ENCODE assay signal across 1 cellular context in the genomic region with DNA sequence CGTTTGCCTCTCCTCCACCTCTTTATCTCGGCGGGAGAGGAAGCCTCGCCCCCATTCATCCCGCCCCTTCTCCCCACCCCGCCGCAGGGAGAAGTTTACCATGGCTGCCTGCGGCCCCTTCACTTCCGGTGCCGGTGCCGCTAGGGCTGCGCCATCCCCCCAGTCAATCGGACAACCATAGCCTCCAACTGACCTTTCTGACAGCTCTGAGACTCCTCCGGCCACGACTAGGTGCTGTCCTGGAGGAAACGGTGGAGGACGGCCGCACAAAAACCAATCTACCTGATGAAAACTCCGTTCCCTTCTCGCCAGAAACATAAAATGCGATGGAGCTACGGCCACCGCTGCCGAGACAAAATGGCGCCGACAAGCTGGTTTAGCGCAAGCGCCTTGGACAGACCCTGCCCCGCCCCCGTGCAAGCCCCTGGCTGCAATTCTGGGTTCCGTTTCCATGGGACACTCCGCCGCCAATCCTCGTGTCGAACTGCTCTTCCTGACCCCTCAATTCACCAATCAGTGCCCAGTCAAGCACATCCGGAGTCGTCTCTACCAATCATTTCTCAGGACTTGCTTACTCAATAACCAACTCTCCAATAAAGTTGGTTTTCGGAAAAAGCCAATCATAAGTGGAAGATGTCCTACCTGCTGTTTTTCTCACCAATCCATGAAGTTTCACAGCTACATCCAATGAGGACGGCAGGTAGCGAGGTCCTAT.
TF ChIP-seq lines count a peak whose summit lies in the region.

No MANE protein-coding gene starts in this region.

TF ChIP-seq in GM12878, 131 proteins besides CTCF, POLR2A, EP300 and RAD21 (continued from another document and continues in another):
- TF ChIP-seq, protein P1, sequence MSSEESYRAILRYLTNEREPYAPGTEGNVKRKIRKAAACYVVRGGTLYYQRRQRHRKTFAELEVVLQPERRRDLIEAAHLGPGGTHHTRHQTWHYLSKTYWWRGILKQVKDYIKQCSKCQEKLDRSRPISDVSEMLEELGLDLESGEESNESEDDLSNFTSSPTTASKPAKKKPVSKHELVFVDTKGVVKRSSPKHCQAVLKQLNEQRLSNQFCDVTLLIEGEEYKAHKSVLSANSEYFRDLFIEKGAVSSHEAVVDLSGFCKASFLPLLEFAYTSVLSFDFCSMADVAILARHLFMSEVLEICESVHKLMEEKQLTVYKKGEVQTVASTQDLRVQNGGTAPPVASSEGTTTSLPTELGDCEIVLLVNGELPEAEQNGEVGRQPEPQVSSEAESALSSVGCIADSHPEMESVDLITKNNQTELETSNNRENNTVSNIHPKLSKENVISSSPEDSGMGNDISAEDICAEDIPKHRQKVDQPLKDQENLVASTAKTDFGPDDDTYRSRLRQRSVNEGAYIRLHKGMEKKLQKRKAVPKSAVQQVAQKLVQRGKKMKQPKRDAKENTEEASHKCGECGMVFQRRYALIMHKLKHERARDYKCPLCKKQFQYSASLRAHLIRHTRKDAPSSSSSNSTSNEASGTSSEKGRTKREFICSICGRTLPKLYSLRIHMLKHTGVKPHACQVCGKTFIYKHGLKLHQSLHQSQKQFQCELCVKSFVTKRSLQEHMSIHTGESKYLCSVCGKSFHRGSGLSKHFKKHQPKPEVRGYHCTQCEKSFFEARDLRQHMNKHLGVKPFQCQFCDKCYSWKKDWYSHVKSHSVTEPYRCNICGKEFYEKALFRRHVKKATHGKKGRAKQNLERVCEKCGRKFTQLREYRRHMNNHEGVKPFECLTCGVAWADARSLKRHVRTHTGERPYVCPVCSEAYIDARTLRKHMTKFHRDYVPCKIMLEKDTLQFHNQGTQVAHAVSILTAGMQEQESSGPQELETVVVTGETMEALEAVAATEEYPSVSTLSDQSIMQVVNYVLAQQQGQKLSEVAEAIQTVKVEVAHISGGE (CRISPR knock-in tag; IDR thresholded peaks at IDR 0.05) = 0 out of 2 replicates have a peak, but pooled peaks have one; percentile 33
- TF ChIP-seq BMI1 (IDR thresholded peaks at IDR 0.05; ENCODE audit: borderline replicate concordance) (peak; percentile 86), GABPA (IDR thresholded peaks at IDR 0.05; ENCODE audit: low read depth) (peak; percentile 85), ZBED1 (IDR thresholded peaks at IDR 0.05; ENCODE audit: borderline replicate concordance) (no peak), ZSCAN29 (IDR thresholded peaks at IDR 0.05) (no peak), MTA3 (IDR thresholded peaks at IDR 0.05; ENCODE audit: borderline replicate concordance, low read length) (no peak), ZNF274 (IDR thresholded peaks at IDR 0.05; ENCODE audit: insufficient read depth, insufficient read length) (no peak), HCFC1 (IDR thresholded peaks at IDR 0.05; ENCODE audit: low read length) (peak; percentile 47; the same call in 1 of the 2 replicates), ATF7 (IDR thresholded peaks at IDR 0.05; ENCODE audit: low read depth) (peak; percentile 96), NR2C2 (IDR thresholded peaks at IDR 0.05; ENCODE audit: borderline replicate concordance, control insufficient read depth, insufficient read length, low read depth) (no peak), NFYA (IDR thresholded peaks at IDR 0.05; ENCODE audit: borderline replicate concordance, low read depth, low read length) (peak; percentile 91), JUNB (IDR thresholded peaks at IDR 0.05) (no peak), MTA2 (IDR thresholded peaks at IDR 0.05; ENCODE audit: low read depth) (0 out of 2 replicates have a peak, but pooled peaks have one; percentile 24), KDM1A (IDR thresholded peaks at IDR 0.05; ENCODE audit: borderline replicate concordance) (no peak), TAF1 (IDR thresholded peaks at IDR 0.05; ENCODE audit: borderline replicate concordance, low read depth, low read length) (peak; percentile 76), TARDBP (IDR thresholded peaks at IDR 0.05; ENCODE audit: borderline replicate concordance) (peak; percentile 94), SREBF2 (IDR thresholded peaks at IDR 0.05; ENCODE audit: low read length) (no peak), SIX5 (IDR thresholded peaks at IDR 0.05; ENCODE audit: low read depth, low read length, severe bottlenecking) (peak; percentile 49), NRF1 (conservative IDR thresholded peaks at IDR 0.05; ENCODE audit: low read depth, low read length) (peak; percentile 52), POLR2AphosphoS2 (IDR thresholded peaks at IDR 0.05; ENCODE audit: low read depth, low read length) (peak; percentile 93), MEF2B (IDR thresholded peaks at IDR 0.05; ENCODE audit: partially characterized antibody, poor library complexity, severe bottlenecking) (peak; percentile 34), PML (IDR thresholded peaks at IDR 0.05; ENCODE audit: low read length) (peak; percentile 92), CEBPB (IDR thresholded peaks at IDR 0.05; ENCODE audit: borderline replicate concordance in 1 of 2, low read depth in 2 of 2, low read length in 2 of 2) (no peak), LARP7 (IDR thresholded peaks at IDR 0.05) (peak; percentile 34; the same call in 1 of the 2 replicates), FOXM1 (IDR thresholded peaks at IDR 0.05; ENCODE audit: low read depth, low read length) (peak; percentile 95), DPF2 (IDR thresholded peaks at IDR 0.05) (peak; percentile 26; the same call in 1 of the 2 replicates), SMARCA5 (IDR thresholded peaks at IDR 0.05) (no peak), SMC3 (IDR thresholded peaks at IDR 0.05; ENCODE audit: borderline replicate concordance, low read length) (no peak), ZNF217 (IDR thresholded peaks at IDR 0.05) (no peak), RELA (IDR thresholded peaks at IDR 0.05; ENCODE audit: borderline replicate concordance, partially characterized antibody) (peak; percentile 58), ESRRA (IDR thresholded peaks at IDR 0.05; ENCODE audit: low read length) (no peak), KLF5 (IDR thresholded peaks at IDR 0.05; ENCODE audit: partially characterized antibody) (peak; percentile 54), FOXK2 (IDR thresholded peaks at IDR 0.05) (no peak)
- TF ChIP-seq, protein P2, sequence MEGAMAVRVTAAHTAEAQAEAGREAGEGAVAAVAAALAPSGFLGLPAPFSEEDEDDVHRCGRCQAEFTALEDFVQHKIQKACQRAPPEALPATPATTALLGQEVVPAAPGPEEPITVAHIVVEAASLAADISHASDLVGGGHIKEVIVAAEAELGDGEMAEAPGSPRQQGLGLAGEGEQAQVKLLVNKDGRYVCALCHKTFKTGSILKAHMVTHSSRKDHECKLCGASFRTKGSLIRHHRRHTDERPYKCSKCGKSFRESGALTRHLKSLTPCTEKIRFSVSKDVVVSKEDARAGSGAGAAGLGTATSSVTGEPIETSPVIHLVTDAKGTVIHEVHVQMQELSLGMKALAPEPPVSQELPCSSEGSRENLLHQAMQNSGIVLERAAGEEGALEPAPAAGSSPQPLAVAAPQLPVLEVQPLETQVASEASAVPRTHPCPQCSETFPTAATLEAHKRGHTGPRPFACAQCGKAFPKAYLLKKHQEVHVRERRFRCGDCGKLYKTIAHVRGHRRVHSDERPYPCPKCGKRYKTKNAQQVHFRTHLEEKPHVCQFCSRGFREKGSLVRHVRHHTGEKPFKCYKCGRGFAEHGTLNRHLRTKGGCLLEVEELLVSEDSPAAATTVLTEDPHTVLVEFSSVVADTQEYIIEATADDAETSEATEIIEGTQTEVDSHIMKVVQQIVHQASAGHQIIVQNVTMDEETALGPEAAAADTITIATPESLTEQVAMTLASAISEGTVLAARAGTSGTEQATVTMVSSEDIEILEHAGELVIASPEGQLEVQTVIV (IDR thresholded peaks at IDR 0.05; ENCODE audit: borderline replicate concordance, partially characterized antibody) = peak; percentile 93
- TF ChIP-seq, protein P3, sequence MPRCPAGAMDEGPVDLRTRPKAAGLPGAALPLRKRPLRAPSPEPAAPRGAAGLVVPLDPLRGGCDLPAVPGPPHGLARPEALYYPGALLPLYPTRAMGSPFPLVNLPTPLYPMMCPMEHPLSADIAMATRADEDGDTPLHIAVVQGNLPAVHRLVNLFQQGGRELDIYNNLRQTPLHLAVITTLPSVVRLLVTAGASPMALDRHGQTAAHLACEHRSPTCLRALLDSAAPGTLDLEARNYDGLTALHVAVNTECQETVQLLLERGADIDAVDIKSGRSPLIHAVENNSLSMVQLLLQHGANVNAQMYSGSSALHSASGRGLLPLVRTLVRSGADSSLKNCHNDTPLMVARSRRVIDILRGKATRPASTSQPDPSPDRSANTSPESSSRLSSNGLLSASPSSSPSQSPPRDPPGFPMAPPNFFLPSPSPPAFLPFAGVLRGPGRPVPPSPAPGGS (IDR thresholded peaks at IDR 0.05; ENCODE audit: borderline replicate concordance, insufficient read depth, low read depth, low read length, poor library complexity, severe bottlenecking) = peak; percentile 31
- TF ChIP-seq, protein P4, sequence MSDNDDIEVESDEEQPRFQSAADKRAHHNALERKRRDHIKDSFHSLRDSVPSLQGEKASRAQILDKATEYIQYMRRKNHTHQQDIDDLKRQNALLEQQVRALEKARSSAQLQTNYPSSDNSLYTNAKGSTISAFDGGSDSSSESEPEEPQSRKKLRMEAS (IDR thresholded peaks at IDR 0.05; ENCODE audit: low read depth, low read length) = peak; percentile 20; the same call in 1 of the 2 replicates
- TF ChIP-seq, protein P5, sequence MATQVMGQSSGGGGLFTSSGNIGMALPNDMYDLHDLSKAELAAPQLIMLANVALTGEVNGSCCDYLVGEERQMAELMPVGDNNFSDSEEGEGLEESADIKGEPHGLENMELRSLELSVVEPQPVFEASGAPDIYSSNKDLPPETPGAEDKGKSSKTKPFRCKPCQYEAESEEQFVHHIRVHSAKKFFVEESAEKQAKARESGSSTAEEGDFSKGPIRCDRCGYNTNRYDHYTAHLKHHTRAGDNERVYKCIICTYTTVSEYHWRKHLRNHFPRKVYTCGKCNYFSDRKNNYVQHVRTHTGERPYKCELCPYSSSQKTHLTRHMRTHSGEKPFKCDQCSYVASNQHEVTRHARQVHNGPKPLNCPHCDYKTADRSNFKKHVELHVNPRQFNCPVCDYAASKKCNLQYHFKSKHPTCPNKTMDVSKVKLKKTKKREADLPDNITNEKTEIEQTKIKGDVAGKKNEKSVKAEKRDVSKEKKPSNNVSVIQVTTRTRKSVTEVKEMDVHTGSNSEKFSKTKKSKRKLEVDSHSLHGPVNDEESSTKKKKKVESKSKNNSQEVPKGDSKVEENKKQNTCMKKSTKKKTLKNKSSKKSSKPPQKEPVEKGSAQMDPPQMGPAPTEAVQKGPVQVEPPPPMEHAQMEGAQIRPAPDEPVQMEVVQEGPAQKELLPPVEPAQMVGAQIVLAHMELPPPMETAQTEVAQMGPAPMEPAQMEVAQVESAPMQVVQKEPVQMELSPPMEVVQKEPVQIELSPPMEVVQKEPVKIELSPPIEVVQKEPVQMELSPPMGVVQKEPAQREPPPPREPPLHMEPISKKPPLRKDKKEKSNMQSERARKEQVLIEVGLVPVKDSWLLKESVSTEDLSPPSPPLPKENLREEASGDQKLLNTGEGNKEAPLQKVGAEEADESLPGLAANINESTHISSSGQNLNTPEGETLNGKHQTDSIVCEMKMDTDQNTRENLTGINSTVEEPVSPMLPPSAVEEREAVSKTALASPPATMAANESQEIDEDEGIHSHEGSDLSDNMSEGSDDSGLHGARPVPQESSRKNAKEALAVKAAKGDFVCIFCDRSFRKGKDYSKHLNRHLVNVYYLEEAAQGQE (IDR thresholded peaks at IDR 0.05; ENCODE audit: low read depth, low read length) = no peak
- TF ChIP-seq, protein P6, sequence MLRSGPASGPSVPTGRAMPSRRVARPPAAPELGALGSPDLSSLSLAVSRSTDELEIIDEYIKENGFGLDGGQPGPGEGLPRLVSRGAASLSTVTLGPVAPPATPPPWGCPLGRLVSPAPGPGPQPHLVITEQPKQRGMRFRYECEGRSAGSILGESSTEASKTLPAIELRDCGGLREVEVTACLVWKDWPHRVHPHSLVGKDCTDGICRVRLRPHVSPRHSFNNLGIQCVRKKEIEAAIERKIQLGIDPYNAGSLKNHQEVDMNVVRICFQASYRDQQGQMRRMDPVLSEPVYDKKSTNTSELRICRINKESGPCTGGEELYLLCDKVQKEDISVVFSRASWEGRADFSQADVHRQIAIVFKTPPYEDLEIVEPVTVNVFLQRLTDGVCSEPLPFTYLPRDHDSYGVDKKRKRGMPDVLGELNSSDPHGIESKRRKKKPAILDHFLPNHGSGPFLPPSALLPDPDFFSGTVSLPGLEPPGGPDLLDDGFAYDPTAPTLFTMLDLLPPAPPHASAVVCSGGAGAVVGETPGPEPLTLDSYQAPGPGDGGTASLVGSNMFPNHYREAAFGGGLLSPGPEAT (IDR thresholded peaks at IDR 0.05; ENCODE audit: low read depth) = peak; percentile 85
- TF ChIP-seq, protein P7, sequence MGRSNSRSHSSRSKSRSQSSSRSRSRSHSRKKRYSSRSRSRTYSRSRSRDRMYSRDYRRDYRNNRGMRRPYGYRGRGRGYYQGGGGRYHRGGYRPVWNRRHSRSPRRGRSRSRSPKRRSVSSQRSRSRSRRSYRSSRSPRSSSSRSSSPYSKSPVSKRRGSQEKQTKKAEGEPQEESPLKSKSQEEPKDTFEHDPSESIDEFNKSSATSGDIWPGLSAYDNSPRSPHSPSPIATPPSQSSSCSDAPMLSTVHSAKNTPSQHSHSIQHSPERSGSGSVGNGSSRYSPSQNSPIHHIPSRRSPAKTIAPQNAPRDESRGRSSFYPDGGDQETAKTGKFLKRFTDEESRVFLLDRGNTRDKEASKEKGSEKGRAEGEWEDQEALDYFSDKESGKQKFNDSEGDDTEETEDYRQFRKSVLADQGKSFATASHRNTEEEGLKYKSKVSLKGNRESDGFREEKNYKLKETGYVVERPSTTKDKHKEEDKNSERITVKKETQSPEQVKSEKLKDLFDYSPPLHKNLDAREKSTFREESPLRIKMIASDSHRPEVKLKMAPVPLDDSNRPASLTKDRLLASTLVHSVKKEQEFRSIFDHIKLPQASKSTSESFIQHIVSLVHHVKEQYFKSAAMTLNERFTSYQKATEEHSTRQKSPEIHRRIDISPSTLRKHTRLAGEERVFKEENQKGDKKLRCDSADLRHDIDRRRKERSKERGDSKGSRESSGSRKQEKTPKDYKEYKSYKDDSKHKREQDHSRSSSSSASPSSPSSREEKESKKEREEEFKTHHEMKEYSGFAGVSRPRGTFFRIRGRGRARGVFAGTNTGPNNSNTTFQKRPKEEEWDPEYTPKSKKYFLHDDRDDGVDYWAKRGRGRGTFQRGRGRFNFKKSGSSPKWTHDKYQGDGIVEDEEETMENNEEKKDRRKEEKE (IDR thresholded peaks at IDR 0.05) = no peak
